33 cellular contexts compared by ENCODE assay signal in genomic region chr17:146546-146945, GRCh38. TPM values are rescaled to one million over a fixed set of nuclear protein-coding genes. Genes with fewer than 3 reads are reported as not detected.
DNase-seq lines count a peak whose midpoint lies in the region; TF ChIP-seq lines count a peak whose summit lies in the region.
"Had no signal": no experiment of that assay in that cellular context is flagged by ENCODE, and none has a peak within 500 bp of the region (broad histone marks: within the 10 kb centered on the region; RNA-seq: fewer than 3 reads in every experiment).

No MANE protein-coding gene starts in this region.

- intact Hi-C loops in activated naive CD4-positive, alpha-beta T cell treated with anti-CD3 and anti-CD28 coated beads for 36 hours (cut with micrococcal nuclease) = no loop called here
- intact Hi-C loops in adrenal gland (cut with DNase I) (no loop called here), uterus (cut with DNase I; ENCODE audit: low total_unique reads) (no loop called here), thyroid gland (cut with DNase I) (loop anchor here (5.0 kb wide), 1 partner anchor 241 kb away; no protein-coding TSS in a partner anchor)

- 81 to 91% (median 89%) methylated on average over 10 of the region's 10 CpGs for WGBS in adrenal gland, 4 donors
- WGBS in thyroid gland, 2 donors = 75 to 79% methylated on average over 9 to 10 of the region's 10 CpGs

- TF ChIP-seq POLR2A in adrenal gland (IDR thresholded peaks at IDR 0.05) (no peak), uterus (IDR thresholded peaks at IDR 0.05) (no peak), thyroid gland (IDR thresholded peaks at IDR 0.05) (no peak)

- H3K4me1 Mint-ChIP-seq in activated naive CD4-positive, alpha-beta T cell treated with anti-CD3 and anti-CD28 coated beads, Interleukin-2, amount 10 ng/mL, durations not matched to agents 7 days and 5 days = peaks cover 5% of the 10 kb centered on the region
- H3K4me1 Mint-ChIP-seq in activated naive CD4-positive, alpha-beta T cell treated with anti-CD3 and anti-CD28 coated beads for 36 hours (ENCODE audit: low read depth) = no peaks in the 10 kb centered on the region
- H3K4me1 Mint-ChIP-seq in activated CD4-positive, alpha-beta T cell treated with anti-CD3 and anti-CD28 coated beads, Interleukin-2, amount 10 ng/mL, durations not matched to agents 7 days and 5 days = peaks cover 4% of the 10 kb centered on the region
- H3K4me1 Mint-ChIP-seq: GM23338 had no signal

- no peaks in the 10 kb centered on the region for H3K9me3 ChIP-seq in adrenal gland (replicated peaks in 1 of 3)
- no peaks in the 10 kb centered on the region for H3K9me3 ChIP-seq in right atrium auricular region
- no peaks in the 10 kb centered on the region for H3K9me3 ChIP-seq in uterus
- H3K9me3 ChIP-seq in thyroid gland = no peaks in the 10 kb centered on the region
- H3K9me3 ChIP-seq: ascending aorta, left lung, neutrophil, right lobe of liver had no signal

- H3K4me3 ChIP-seq in adrenal gland = no peak overlapping the region
- no peak overlapping the region for H3K4me3 ChIP-seq in right atrium auricular region
- no peak overlapping the region for H3K4me3 ChIP-seq in uterus
- no peak overlapping the region for H3K4me3 ChIP-seq in thyroid gland (replicated peaks in 1 of 3)
- H3K4me3 ChIP-seq: ascending aorta, cardiac muscle cell, GM23338, left lung, right lobe of liver had no signal

- TF ChIP-seq CTCF in adrenal gland (IDR thresholded peaks at IDR 0.05) (no peak), right atrium auricular region (IDR thresholded peaks at IDR 0.05) (no peak), uterus (IDR thresholded peaks at IDR 0.05) (no peak), thyroid gland (IDR thresholded peaks at IDR 0.05) (no peak)

- DNase-seq in activated naive CD4-positive, alpha-beta T cell treated with anti-CD3 and anti-CD28 coated beads, Interleukin-2, amount 10 ng/mL, durations not matched to agents 7 days and 5 days = peak; percentile 8
- DNase-seq in activated naive CD4-positive, alpha-beta T cell treated with anti-CD3 and anti-CD28 coated beads for 36 hours = no peak
- peak in 4 of 7 donors; percentile 0 to 16 (median 11) for DNase-seq in adrenal gland
- DNase-seq in right atrium auricular region (ENCODE audit: low spot score) = peak; percentile 56
- DNase-seq in uterus = peak; percentile 8 to 9
- no peak for DNase-seq in thyroid gland
- no peak for DNase-seq in superior temporal gyrus (ENCODE audit: extremely low spot score)
- no peak for DNase-seq in activated CD4-positive, alpha-beta T cell treated with anti-CD3 and anti-CD28 coated beads, Interleukin-2, amount 10 ng/mL, durations not matched to agents 7 days and 5 days
- DNase-seq: CD4-positive, alpha-beta memory T cell; cortex of kidney; effector memory CD4-positive, alpha-beta T cell; HFFc6; immature natural killer cell; IMR-90; MV-4-11; NCI-H1436; NCI-H2081 treated with DMSO at 0.1 percent for 48 hours; NCI-H345; NCI-H748 treated with DMSO at 0.1 percent for 48 hours; SHP77 treated with DMSO at 0.1 percent for 48 hours; stimulated activated CD4-positive, alpha-beta T cell treated with anti-CD3 and anti-CD28 coated beads, Interleukin-4, amount 100 ng/mL, for 24 hours; trophoblast cell had no signal

- H3K27me3 Mint-ChIP-seq in activated naive CD4-positive, alpha-beta T cell treated with anti-CD3 and anti-CD28 coated beads, Interleukin-2, amount 10 ng/mL, durations not matched to agents 7 days and 5 days = peaks cover 13% of the 10 kb centered on the region
- H3K27me3 Mint-ChIP-seq in activated naive CD4-positive, alpha-beta T cell treated with anti-CD3 and anti-CD28 coated beads for 36 hours (ENCODE audit: low read depth) = no peaks in the 10 kb centered on the region
- peaks cover 5% of the 10 kb centered on the region for H3K27me3 Mint-ChIP-seq in activated CD4-positive, alpha-beta T cell treated with anti-CD3 and anti-CD28 coated beads, Interleukin-2, amount 10 ng/mL, durations not matched to agents 7 days and 5 days
- H3K27me3 Mint-ChIP-seq: CD4-positive, alpha-beta memory T cell had no signal

- H3K27ac ChIP-seq in adrenal gland (no peak overlapping the region), right atrium auricular region (no peak overlapping the region), uterus (no peak overlapping the region), thyroid gland (no peak overlapping the region)
- H3K27ac ChIP-seq: ascending aorta, cardiac muscle cell, left lung, neutrophil, right lobe of liver had no signal

- POLR2A ChIA-PET in activated CD4-positive, alpha-beta T cell treated with anti-CD3 and anti-CD28 coated beads, Interleukin-2, amount 10 ng/mL, durations not matched to agents 7 days and 5 days (lab: Charles Lee) = no interaction called here

- H3K36me3 ChIP-seq in adrenal gland (replicated peaks in 1 of 2) (no peaks in the 10 kb centered on the region), right atrium auricular region (no peaks in the 10 kb centered on the region), uterus (no peaks in the 10 kb centered on the region), thyroid gland (no peaks in the 10 kb centered on the region)
- H3K36me3 ChIP-seq: ascending aorta, cardiac muscle cell, right lobe of liver had no signal

- H3K4me1 ChIP-seq in adrenal gland (replicated peaks in 1 of 2) = no peaks in the 10 kb centered on the region
- H3K4me1 ChIP-seq in right atrium auricular region = peaks cover 0 to 4% of the 10 kb centered on the region in 2 donors
- no peaks in the 10 kb centered on the region for H3K4me1 ChIP-seq in uterus
- H3K4me1 ChIP-seq in thyroid gland = peaks cover 0 to 4% of the 10 kb centered on the region in 2 donors
- H3K4me1 ChIP-seq: ascending aorta had no signal

- H3K36me3 Mint-ChIP-seq in activated naive CD4-positive, alpha-beta T cell treated with anti-CD3 and anti-CD28 coated beads, Interleukin-2, amount 10 ng/mL, durations not matched to agents 7 days and 5 days = no peaks in the 10 kb centered on the region
- H3K36me3 Mint-ChIP-seq in activated naive CD4-positive, alpha-beta T cell treated with anti-CD3 and anti-CD28 coated beads for 36 hours (ENCODE audit: low read depth) = no peaks in the 10 kb centered on the region
- H3K36me3 Mint-ChIP-seq in activated CD4-positive, alpha-beta T cell treated with anti-CD3 and anti-CD28 coated beads, Interleukin-2, amount 10 ng/mL, durations not matched to agents 7 days and 5 days (ENCODE audit: low read depth) = no peaks in the 10 kb centered on the region
- H3K36me3 Mint-ChIP-seq: CD4-positive, alpha-beta memory T cell; immature natural killer cell had no signal

- H3K9me3 Mint-ChIP-seq in activated naive CD4-positive, alpha-beta T cell treated with anti-CD3 and anti-CD28 coated beads, Interleukin-2, amount 10 ng/mL, durations not matched to agents 7 days and 5 days = no peaks in the 10 kb centered on the region
- no peaks in the 10 kb centered on the region for H3K9me3 Mint-ChIP-seq in activated naive CD4-positive, alpha-beta T cell treated with anti-CD3 and anti-CD28 coated beads for 36 hours
- H3K9me3 Mint-ChIP-seq in activated CD4-positive, alpha-beta T cell treated with anti-CD3 and anti-CD28 coated beads, Interleukin-2, amount 10 ng/mL, durations not matched to agents 7 days and 5 days = no peaks in the 10 kb centered on the region
- H3K9me3 Mint-ChIP-seq: activated CD4-positive, alpha-beta T cell treated with anti-CD3 and anti-CD28 coated beads, Interleukin-2, amount 10 ng/mL, durations not matched to agents 24 days and 14 days; CD4-positive, alpha-beta memory T cell; GM23338; HFFc6; immature natural killer cell; T-helper 2 cell treated with Interferon-gamma antibody and Interleukin-4, amounts not matched to agents 5 μg/mL and 100 μg/mL, for 36 hours had no signal

- CTCF ChIA-PET in activated naive CD4-positive, alpha-beta T cell treated with anti-CD3 and anti-CD28 coated beads, Interleukin-2, amount 10 ng/mL, durations not matched to agents 7 days and 5 days (lab: Charles Lee) = interaction anchor here (1.8 to 2.4 kb wide), 2 partner anchors 241 to 553 kb away, joined by 4 to 9 read pairs; no protein-coding TSS in a partner anchor
- CTCF ChIA-PET in activated naive CD4-positive, alpha-beta T cell treated with anti-CD3 and anti-CD28 coated beads for 36 hours (lab: Charles Lee) = no interaction called here
- CTCF ChIA-PET in activated CD4-positive, alpha-beta T cell treated with anti-CD3 and anti-CD28 coated beads, Interleukin-2, amount 10 ng/mL, durations not matched to agents 7 days and 5 days (lab: Charles Lee) = no interaction called here

- no peak overlapping the region for H3K4me3 Mint-ChIP-seq in activated naive CD4-positive, alpha-beta T cell treated with anti-CD3 and anti-CD28 coated beads, Interleukin-2, amount 10 ng/mL, durations not matched to agents 7 days and 5 days
- no peak overlapping the region for H3K4me3 Mint-ChIP-seq in activated naive CD4-positive, alpha-beta T cell treated with anti-CD3 and anti-CD28 coated beads for 36 hours
- no peak overlapping the region for H3K4me3 Mint-ChIP-seq in activated CD4-positive, alpha-beta T cell treated with anti-CD3 and anti-CD28 coated beads, Interleukin-2, amount 10 ng/mL, durations not matched to agents 7 days and 5 days
- H3K4me3 Mint-ChIP-seq: activated CD4-positive, alpha-beta T cell treated with anti-CD3 and anti-CD28 coated beads, Interleukin-2, amount 10 ng/mL, durations not matched to agents 24 days and 14 days; CD4-positive, alpha-beta memory T cell; GM23338; HFFc6; immature natural killer cell; T-helper 2 cell treated with Interferon-gamma antibody and Interleukin-4, amounts not matched to agents 5 μg/mL and 100 μg/mL, for 36 hours had no signal

- H3K27me3 ChIP-seq in adrenal gland (no peaks in the 10 kb centered on the region), right atrium auricular region (no peaks in the 10 kb centered on the region), uterus (no peaks in the 10 kb centered on the region), thyroid gland (no peaks in the 10 kb centered on the region)
- H3K27me3 ChIP-seq: ascending aorta, right lobe of liver had no signal

- no peak overlapping the region for H3K27ac Mint-ChIP-seq in activated naive CD4-positive, alpha-beta T cell treated with anti-CD3 and anti-CD28 coated beads, Interleukin-2, amount 10 ng/mL, durations not matched to agents 7 days and 5 days
- no peak overlapping the region for H3K27ac Mint-ChIP-seq in activated naive CD4-positive, alpha-beta T cell treated with anti-CD3 and anti-CD28 coated beads for 36 hours
- H3K27ac Mint-ChIP-seq in activated CD4-positive, alpha-beta T cell treated with anti-CD3 and anti-CD28 coated beads, Interleukin-2, amount 10 ng/mL, durations not matched to agents 7 days and 5 days = no peak overlapping the region
- H3K27ac Mint-ChIP-seq: activated CD4-positive, alpha-beta T cell treated with anti-CD3 and anti-CD28 coated beads, Interleukin-2, amount 10 ng/mL, durations not matched to agents 24 days and 14 days; CD4-positive, alpha-beta memory T cell; GM23338; HFFc6; immature natural killer cell; T-helper 2 cell treated with Interferon-gamma antibody and Interleukin-4, amounts not matched to agents 5 μg/mL and 100 μg/mL, for 36 hours had no signal

RNA-seq across cellular contexts. Expression of gene SCGB1C2, which starts 9.2 kb away (rescaled TPM):
- not detected for total RNA-seq in activated naive CD4-positive, alpha-beta T cell treated with anti-CD3 and anti-CD28 coated beads for 36 hours
- not detected for total RNA-seq in adrenal gland
- polyA plus RNA-seq in adrenal gland = not detected
- not detected for total RNA-seq in right atrium auricular region
- not detected for total RNA-seq in uterus
- total RNA-seq in thyroid gland = not detected
- not detected for total RNA-seq in activated CD4-positive, alpha-beta T cell treated with anti-CD3 and anti-CD28 coated beads, Interleukin-2, amount 10 ng/mL, durations not matched to agents 7 days and 5 days
- total RNA-seq: activated CD4-positive, alpha-beta T cell treated with anti-CD3 and anti-CD28 coated beads, Interleukin-2, amount 10 ng/mL, durations not matched to agents 24 days and 14 days; ascending aorta; cardiac muscle cell; CD4-positive, alpha-beta memory T cell; epithelial cell of proximal tubule; GM23338; HFFc6; IMR-90; left lung; mesenteric fat pad; posterior vena cava; right lobe of liver had no signal
- polyA plus RNA-seq: cardiac muscle cell; CD4-positive, alpha-beta memory T cell; GM23338; immature natural killer cell; IMR-90 had no signal

RNA-seq across cellular contexts. Expression of gene DOC2B, which starts 34.9 kb away (rescaled TPM):
- total RNA-seq in activated naive CD4-positive, alpha-beta T cell treated with anti-CD3 and anti-CD28 coated beads for 36 hours = under 1 TPM in 1 of 2 experiments, not detected in 1; 0.14 TPM
- total RNA-seq in adrenal gland (10 to 100 TPM in 1 of 8 donors, 1 to 10 TPM in 7; 2.6 to 15.7 (median 6.6) TPM), right atrium auricular region (1 to 10 TPM; 2.4 to 2.6 TPM), uterus (10 to 100 TPM in 1 of 4 donors, 1 to 10 TPM in 3; 3.8 to 45.3 (median 7.1) TPM), thyroid gland (1 to 10 TPM; 3.6 to 8.5 (median 6.7) TPM)
- polyA plus RNA-seq in adrenal gland = 10 to 100 TPM in 1 of 3 donors, 1 to 10 TPM in 2; 5.3 to 11.3 (median 5.8) TPM
- total RNA-seq in activated CD4-positive, alpha-beta T cell treated with anti-CD3 and anti-CD28 coated beads, Interleukin-2, amount 10 ng/mL, durations not matched to agents 7 days and 5 days = not detected
- total RNA-seq: HFFc6, IMR-90 had no signal
- polyA plus RNA-seq: CD4-positive, alpha-beta memory T cell; immature natural killer cell; IMR-90 had no signal

Comparison
In these comparisons a context has a peak if more than half of its experiments do, and no peak if none do; other contexts are left out.
1. DNase-seq: peak in activated naive CD4-positive, alpha-beta T cell treated with anti-CD3 and anti-CD28 coated beads, Interleukin-2, amount 10 ng/mL, durations not matched to agents 7 days and 5 days (single experiment), adrenal gland (4 of 7), right atrium auricular region (single experiment) and uterus (2 of 2); none in activated naive CD4-positive, alpha-beta T cell treated with anti-CD3 and anti-CD28 coated beads for 36 hours (single experiment), thyroid gland (0 of 2), superior temporal gyrus (single experiment) and activated CD4-positive, alpha-beta T cell treated with anti-CD3 and anti-CD28 coated beads, Interleukin-2, amount 10 ng/mL, durations not matched to agents 7 days and 5 days (single experiment).